In the genomic region with DNA sequence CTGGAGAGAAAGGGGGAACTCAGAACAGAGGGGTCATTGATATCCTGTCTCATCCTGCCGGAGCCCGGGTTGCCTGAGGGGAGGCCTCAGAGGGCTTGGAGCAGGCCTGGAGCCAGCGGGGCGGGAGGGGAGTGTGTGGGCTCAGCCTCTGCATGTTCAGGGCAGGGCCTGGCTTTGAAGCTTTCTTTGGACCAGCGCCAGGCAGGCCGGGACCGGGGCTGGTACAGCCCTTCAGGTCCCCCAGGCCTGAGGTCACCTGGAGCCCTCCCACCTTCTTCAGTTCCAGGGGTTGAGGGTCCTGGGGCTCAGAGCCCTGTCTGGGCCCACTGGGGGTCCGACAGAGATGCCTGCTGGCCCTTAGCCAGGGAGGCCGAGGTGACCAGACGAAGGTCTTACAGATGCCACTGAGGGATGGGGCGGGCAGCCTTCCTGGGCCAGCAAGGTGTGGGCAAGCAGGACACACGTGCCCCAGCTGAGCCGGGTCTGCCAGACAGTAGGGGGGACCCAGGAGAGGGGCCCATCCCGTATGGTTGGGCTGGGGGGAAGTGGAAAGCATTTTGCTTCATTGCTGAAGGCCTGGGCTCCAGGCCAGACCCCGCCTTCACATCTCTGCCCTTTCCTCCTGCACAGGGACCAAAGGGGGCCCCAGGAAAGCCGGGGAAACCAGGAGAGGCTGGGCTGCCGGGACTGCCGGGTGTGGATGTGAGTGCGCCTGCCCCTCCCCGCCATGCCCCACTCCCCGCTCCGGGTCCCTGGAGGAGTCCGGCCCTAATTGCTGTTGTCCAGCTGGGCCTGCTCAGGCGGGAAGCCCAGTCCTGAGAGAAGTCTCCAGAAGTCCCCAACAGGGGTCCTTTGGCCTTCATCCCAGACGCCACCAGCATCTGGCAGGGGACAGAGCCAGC, we compare ENCODE assay signal across 9 cellular contexts. TPM values are rescaled to one million over a fixed set of nuclear protein-coding genes. Genes with fewer than 3 reads are reported as not detected.
A peak's percentile ranks its signal among the peaks of the same experiment; 100 is the strongest.
DNase-seq lines count a peak whose midpoint lies in the region; ATAC-seq, FAIRE-seq and TF ChIP-seq lines count a peak whose summit lies in the region.
"Had no signal": no experiment of that assay in that cellular context is flagged by ENCODE, and none has a peak within 500 bp of the region (broad histone marks: within the 10 kb centered on the region; RNA-seq: fewer than 3 reads in every experiment).

No MANE protein-coding gene starts in this region.

- H3K79me1 ChIP-seq in H9 (ENCODE audit: insufficient read depth, low read depth, low read length, poor library complexity, severe bottlenecking): no peaks in the 10 kb centered on the region

- H3K18ac ChIP-seq in H9 (ENCODE audit: insufficient read length, low read depth, low read length): no peak overlapping the region

- no peak overlapping the region for H3K27ac ChIP-seq in H9 (ENCODE audit: insufficient read length, low read depth, low read length)

- H3K36me3 Mint-ChIP-seq in mesothelial cell of epicardium (peaks cover 3% of the 10 kb centered on the region), H9 (ENCODE audit: insufficient read depth in 1 of 3, low read depth in 3 of 3) (peaks cover 0 to 5% (median 0%) of the 10 kb centered on the region in 3 experiments; a peak in 1 of 7 replicates)

- no peak overlapping the region for H4K91ac ChIP-seq in H9 (ENCODE audit: insufficient read length, low read depth, low read length)

- H4K5ac ChIP-seq in H9 (ENCODE audit: insufficient read length, low read depth, low read length): no peak overlapping the region

- H3T11ph ChIP-seq in H9 (ENCODE audit: low read length): no peak overlapping the region

- no peak overlapping the region for H3K14ac ChIP-seq in H9 (ENCODE audit: insufficient read depth, low read length)

- WGBS in H9 (ENCODE audit: extremely low coverage, insufficient read length, low lambda C conversion rate): no CpG with 5 or more reads among the region's 25 CpGs

- H3K4ac ChIP-seq in H9 (ENCODE audit: low read depth, low read length): no peak overlapping the region

- H3K23ac ChIP-seq in H9 (ENCODE audit: insufficient read length, low read depth, low read length): no peak overlapping the region

- no peak for FAIRE-seq in D721Med (lab: Jason Lieb, UNC)
- FAIRE-seq: G401.6 had no signal

- H3K4me3 Mint-ChIP-seq in mesothelial cell of epicardium (peak overlapping the region; percentile 71), H9 (peak overlapping the region in 1 of 2 experiments; percentile 55; a peak in 2 of 5 replicates)

- no peaks in the 10 kb centered on the region for H3K27me3 Mint-ChIP-seq in mesothelial cell of epicardium (ENCODE audit: low read depth)
- peaks cover 5% of the 10 kb centered on the region for H3K27me3 Mint-ChIP-seq in H9 (ENCODE audit: low read depth)

- no peaks in the 10 kb centered on the region for H3K27me3 ChIP-seq in H9 (ENCODE audit: insufficient read depth, low read length)

- H2AFZ ChIP-seq in H9 (ENCODE audit: low read length): no peak overlapping the region

- no peak overlapping the region for H2BK12ac ChIP-seq in H9 (ENCODE audit: insufficient read length, low read depth, low read length)

- H3K27ac Mint-ChIP-seq in mesothelial cell of epicardium: peak overlapping the region; percentile 92
- no peak overlapping the region for H3K27ac Mint-ChIP-seq in H9

- no peak overlapping the region for H2BK5ac ChIP-seq in H9 (ENCODE audit: insufficient read length, low read length)

- peaks cover 40% of the 10 kb centered on the region for H3K4me1 Mint-ChIP-seq in mesothelial cell of epicardium
- peaks cover 22 to 23% of the 10 kb centered on the region in 2 experiments for H3K4me1 Mint-ChIP-seq in H9

- H3K4me2 ChIP-seq in H9 (ENCODE audit: insufficient read depth, insufficient read length, low read length): no peak overlapping the region

- H3K9me3 Mint-ChIP-seq in mesothelial cell of epicardium (no peaks in the 10 kb centered on the region), H9 (no peaks in the 10 kb centered on the region)

- peaks cover 16% of the 10 kb centered on the region for H3K23me2 ChIP-seq in H9 (ENCODE audit: insufficient read length, low read depth, low read length, poor library complexity, severe bottlenecking)

- DNase-seq in COLO668 (lab: John Stamatoyannopoulos, UW; ENCODE audit: unreplicated experiment) (peak; percentile 23), NCI-H69 (lab: John Stamatoyannopoulos, UW) (peak; percentile 61), dermis blood vessel endothelial cell (peak; percentile 50), mesothelial cell of epicardium (ENCODE audit: low spot score in 2 of 2, unreplicated experiment in 2 of 2) (peak in 1 of 2 experiments; percentile 76), D721Med (ENCODE audit: insufficient read length, low spot score) (no peak), KG1 (lab: John Stamatoyannopoulos, UW) (no peak), H9 (no peak)

- no peaks in the 10 kb centered on the region for H3K79me2 ChIP-seq in H9 (ENCODE audit: insufficient read depth, low read length)

- ATAC-seq in HG03135 (IDR thresholded peaks at IDR 0.05; ENCODE audit: unreplicated experiment): no peak

- H2AK5ac ChIP-seq in H9 (ENCODE audit: insufficient read length, low read length): no peak overlapping the region

- no peak overlapping the region for H2BK20ac ChIP-seq in H9 (ENCODE audit: low read depth, low read length, poor library complexity, severe bottlenecking)

- H2BK15ac ChIP-seq in H9 (ENCODE audit: low read depth, low read length): no peak overlapping the region

- H4K8ac ChIP-seq in H9 (replicated peaks; ENCODE audit: insufficient read length, low read depth, low read length): no peak overlapping the region

- no peak overlapping the region for H3K9ac ChIP-seq in H9 (ENCODE audit: extremely low read depth, insufficient read length, low read length)

- no peaks in the 10 kb centered on the region; the same call in 1 of the 2 replicates for H3K4me1 ChIP-seq in H9 (ENCODE audit: insufficient read depth, low read length)

- TF ChIP-seq CTCF in mesothelial cell of epicardium (IDR thresholded peaks at IDR 0.05; ENCODE audit: unreplicated experiment) (no peak), D721Med (IDR thresholded peaks at IDR 0.05; ENCODE audit: insufficient read depth, missing control alignments) (no peak), H9 (conservative IDR thresholded peaks at IDR 0.05) (no peak)

- no peak overlapping the region for H2BK120ac ChIP-seq in H9 (ENCODE audit: low read depth, low read length, poor library complexity, severe bottlenecking)

- H3K56ac ChIP-seq in H9 (ENCODE audit: insufficient read length, low read depth, low read length): no peak overlapping the region

- no peaks in the 10 kb centered on the region for H3K9me3 ChIP-seq in H9 (ENCODE audit: control insufficient read depth, low read depth, low read length)

- H4K20me1 ChIP-seq in H9 (ENCODE audit: control insufficient read depth, insufficient read depth, insufficient read length): no peaks in the 10 kb centered on the region

RNA-seq across cellular contexts. Expression of gene COL9A3, which starts 2.0 kb away (rescaled TPM):
- total RNA-seq in dermis blood vessel endothelial cell (1.3 and 1.9 TPM in 2 replicates), mesothelial cell of epicardium (573 to 576 TPM (median 576 TPM) in 3 replicates), H9 (2021) (137 and 150 TPM in 2 replicates)

RNA-seq across cellular contexts. Expression of gene OGFR, which starts 14.2 kb away (rescaled TPM):
- total RNA-seq in dermis blood vessel endothelial cell (48.8 and 58.4 TPM in 2 replicates), mesothelial cell of epicardium (56.2 to 58.4 TPM (median 56.5 TPM) in 3 replicates), H9 (2021) (33.0 and 33.1 TPM in 2 replicates)

RNA-seq across cellular contexts. Expression of gene MRGBP, which starts 22.6 kb away (rescaled TPM):
- 18.5 and 19.5 TPM in 2 replicates for total RNA-seq in dermis blood vessel endothelial cell
- 18.4 to 20.8 TPM (median 20.4 TPM) in 3 replicates for total RNA-seq in mesothelial cell of epicardium
- total RNA-seq in H9 (2021): 14.6 and 16.3 TPM in 2 replicates

RNA-seq across cellular contexts. Expression of gene TCFL5, which starts 42.8 kb away (rescaled TPM):
- total RNA-seq in dermis blood vessel endothelial cell (14.1 and 14.8 TPM in 2 replicates), mesothelial cell of epicardium (12.0 to 12.6 TPM (median 12.2 TPM) in 3 replicates), H9 (2021) (15.9 and 16.4 TPM in 2 replicates)

Comparison
In these comparisons a context has a peak if more than half of its experiments do, and no peak if none do; other contexts are left out.
1. DNase-seq: peak in COLO668 (single experiment), NCI-H69 (single experiment) and dermis blood vessel endothelial cell (single experiment); none in D721Med (single experiment), KG1 (single experiment) and H9 (single experiment).
2. RNA of gene COL9A3, which starts 2.0 kb away (total RNA-seq): 573 to 576 TPM in mesothelial cell of epicardium and 137 to 150 TPM in H9; 1.3 to 1.9 TPM in dermis blood vessel endothelial cell; every median in the first group is over 10 times any median in the second.